ENCODE assay signal across 11 cellular contexts in the genomic region with DNA sequence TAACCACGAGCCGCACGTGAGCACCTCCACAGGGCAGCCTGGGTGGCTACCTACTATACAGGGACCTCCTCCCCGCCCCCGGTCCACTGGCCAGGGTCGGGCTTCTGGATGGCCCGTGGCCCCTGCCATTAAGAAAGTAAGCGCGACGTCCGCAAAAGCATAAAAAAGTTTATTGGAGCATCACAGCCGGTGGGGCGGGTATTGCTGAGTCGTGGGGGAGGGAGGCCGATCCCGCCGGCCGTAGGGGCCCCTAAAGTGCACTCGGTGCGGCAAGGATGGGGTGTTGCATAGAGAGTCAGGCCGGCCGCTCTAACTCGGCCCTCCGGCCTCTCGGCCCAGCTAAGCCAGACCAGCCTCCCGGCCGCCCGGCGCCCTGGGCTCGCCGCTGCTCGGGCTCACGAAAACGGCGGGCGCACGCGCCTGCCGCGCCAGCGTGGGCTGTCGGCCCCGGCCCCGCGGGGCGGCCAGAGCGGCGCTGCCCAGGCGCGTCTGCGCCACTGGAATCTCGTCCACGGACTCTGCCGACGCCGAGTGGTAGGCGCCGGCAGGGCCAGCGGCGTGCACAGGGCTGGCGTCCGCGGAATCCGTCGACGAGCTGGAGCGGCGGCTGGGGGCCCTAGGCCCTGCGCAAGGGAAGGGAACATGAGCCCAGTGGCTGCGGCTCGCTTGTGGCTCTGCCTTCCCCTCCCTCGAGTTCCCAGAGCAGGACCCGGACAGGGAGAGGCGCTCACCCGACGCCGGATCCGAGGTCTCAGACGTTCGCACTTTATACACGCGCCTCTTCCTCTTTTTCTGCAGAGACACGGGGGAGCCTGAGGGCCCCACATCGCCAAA. TPM values are rescaled to one million over a fixed set of nuclear protein-coding genes. Genes with fewer than 3 reads are reported as not detected.
DNase-seq lines count a peak whose midpoint lies in the region; ATAC-seq, FAIRE-seq and TF ChIP-seq lines count a peak whose summit lies in the region.
"Had no signal": no experiment of that assay in that cellular context is flagged by ENCODE, and none has a peak within 500 bp of the region (broad histone marks: within the 10 kb centered on the region; RNA-seq: fewer than 3 reads in every experiment).

No MANE protein-coding gene starts in this region.

- H3K4me1 ChIP-seq in astrocyte (ENCODE audit: insufficient read depth, low read length) (peaks cover 23% of the 10 kb centered on the region), suprapubic skin (peaks cover 92% of the 10 kb centered on the region)

- 61% methylated on average over 24 of the region's 84 CpGs for WGBS in suprapubic skin

- peaks cover 2% of the 10 kb centered on the region for H3K9me3 Mint-ChIP-seq in astrocyte (ENCODE audit: unreplicated experiment)

- TF ChIP-seq POLR2A in suprapubic skin (IDR thresholded peaks at IDR 0.05): no peak

- no peaks in the 10 kb centered on the region for H3K9me3 ChIP-seq in astrocyte (ENCODE audit: insufficient read depth, low read depth, low read length)
- H3K9me3 ChIP-seq in suprapubic skin: no peaks in the 10 kb centered on the region

- FAIRE-seq in astrocyte (lab: Jason Lieb, UNC): no peak
- FAIRE-seq: A204.1 had no signal

- TF ChIP-seq CTCF in astrocyte (IDR thresholded peaks at IDR 0.05; ENCODE audit: insufficient read depth, low read depth, low read length) (no peak), suprapubic skin (IDR thresholded peaks at IDR 0.05) (no peak)

- H3K27ac Mint-ChIP-seq in astrocyte (ENCODE audit: unreplicated experiment): no peak overlapping the region

- ATAC-seq in HG02870 (IDR thresholded peaks at IDR 0.05; ENCODE audit: unreplicated experiment) (no peak), HG03571 (IDR thresholded peaks at IDR 0.05; ENCODE audit: unreplicated experiment) (no peak)

- no peak overlapping the region for H2AFZ ChIP-seq in astrocyte (ENCODE audit: low read depth, low read length)

- H3K27ac ChIP-seq in astrocyte (ENCODE audit: low read depth, low read length) (no peak overlapping the region), suprapubic skin (peak overlapping the region; percentile 75)
- H3K27ac ChIP-seq: SJSA1 had no signal

- H3K36me3 ChIP-seq in astrocyte (ENCODE audit: insufficient read depth, low read length): no peaks in the 10 kb centered on the region
- H3K36me3 ChIP-seq in suprapubic skin: no peaks in the 10 kb centered on the region
- H3K36me3 ChIP-seq: SJSA1 had no signal

- H3K36me3 Mint-ChIP-seq in astrocyte (ENCODE audit: low read depth, unreplicated experiment): peaks cover 2% of the 10 kb centered on the region

- TF ChIP-seq EP300 in suprapubic skin (IDR thresholded peaks at IDR 0.05): no peak

- peaks cover 3% of the 10 kb centered on the region for H3K27me3 ChIP-seq in astrocyte (ENCODE audit: insufficient read depth, low read length)
- H3K27me3 ChIP-seq in suprapubic skin: no peaks in the 10 kb centered on the region
- H3K27me3 ChIP-seq: SJSA1 had no signal

- no peaks in the 10 kb centered on the region for H3K4me1 Mint-ChIP-seq in astrocyte (ENCODE audit: low read depth, unreplicated experiment)

- H3K9ac ChIP-seq in astrocyte (ENCODE audit: low read length): peak overlapping the region; percentile 75

- H3K4me2 ChIP-seq in astrocyte (ENCODE audit: low read length): peak overlapping the region; percentile 22

- H3K4me3 Mint-ChIP-seq in astrocyte (ENCODE audit: unreplicated experiment): no peak overlapping the region

- H3K27me3 Mint-ChIP-seq in astrocyte (ENCODE audit: low read depth, unreplicated experiment): peaks cover 46% of the 10 kb centered on the region

- DNase-seq in SIG-M5 treated with dmso at 0.1 percent for 504 hours (lab: John Stamatoyannopoulos, UW; ENCODE audit: unreplicated experiment) (peak; percentile 77), SIG-M5 (lab: John Stamatoyannopoulos, UW) (no peak), astrocyte (ENCODE audit: low read depth) (no peak), left kidney (ENCODE audit: low read depth, low spot score) (peak; percentile 80), suprapubic skin (ENCODE audit: low spot score in 2 of 2) (peak in 1 of 2 donors; percentile 74)
- no peak for DNase-seq in effector CD8-positive, alpha-beta T cell (lab: John Stamatoyannopoulos, UW)

- H3K4me3 ChIP-seq in astrocyte (ENCODE audit: insufficient read depth, low read depth, low read length): no peak overlapping the region
- H3K4me3 ChIP-seq in suprapubic skin: peak overlapping the region; percentile 52

- no peaks in the 10 kb centered on the region for H3K79me2 ChIP-seq in astrocyte (ENCODE audit: insufficient read depth, low read length)

- no peaks in the 10 kb centered on the region for H4K20me1 ChIP-seq in astrocyte (ENCODE audit: insufficient read depth, low read length)

RNA-seq across cellular contexts. Expression of gene TPPP3, which starts 1.2 kb away (rescaled TPM):
- total RNA-seq in astrocyte (0.65 and 0.75 TPM in 2 replicates), suprapubic skin (100 to 1,000 TPM in 3 of 4 donors, 10 to 100 TPM in 1; 47.6 to 182 (median 121) TPM)
- total RNA-seq: mammary epithelial cell, SJSA1 had no signal

RNA-seq across cellular contexts. Expression of gene ZDHHC1, which starts 21.8 kb away (rescaled TPM):
- total RNA-seq in astrocyte (3.7 and 4.4 TPM in 2 replicates), suprapubic skin (10 to 100 TPM; 14.0 to 31.0 (median 23.8) TPM)

RNA-seq across cellular contexts. Expression of gene HSD11B2, which starts 36.4 kb away (rescaled TPM):
- total RNA-seq in astrocyte (0.14 TPM in 1 of 2 replicates, not detected in the other), suprapubic skin (100 to 1,000 TPM in 1 of 4 donors, 10 to 100 TPM in 3; 45.6 to 164 (median 69.1) TPM)
- total RNA-seq: SJSA1 had no signal

Comparison
In these comparisons a context has a peak if more than half of its experiments do, and no peak if none do; other contexts are left out.
1. DNase-seq: peak in SIG-M5 treated with dmso at 0.1 percent for 504 hours (single experiment) and left kidney (single experiment); none in SIG-M5 (single experiment), astrocyte (single experiment) and effector CD8-positive, alpha-beta T cell (single experiment).
2. RNA of gene TPPP3, which starts 1.2 kb away (total RNA-seq): 47.6 to 182 TPM in suprapubic skin; 0.65 to 0.75 TPM in astrocyte; every median in the first group is over 10 times any median in the second.
3. RNA of gene HSD11B2, which starts 36.4 kb away (total RNA-seq): 45.6 to 164 TPM in suprapubic skin; 0.14 TPM in astrocyte; every median in the first group is over 10 times any median in the second.